39 cellular contexts compared by ENCODE assay signal in the genomic region with DNA sequence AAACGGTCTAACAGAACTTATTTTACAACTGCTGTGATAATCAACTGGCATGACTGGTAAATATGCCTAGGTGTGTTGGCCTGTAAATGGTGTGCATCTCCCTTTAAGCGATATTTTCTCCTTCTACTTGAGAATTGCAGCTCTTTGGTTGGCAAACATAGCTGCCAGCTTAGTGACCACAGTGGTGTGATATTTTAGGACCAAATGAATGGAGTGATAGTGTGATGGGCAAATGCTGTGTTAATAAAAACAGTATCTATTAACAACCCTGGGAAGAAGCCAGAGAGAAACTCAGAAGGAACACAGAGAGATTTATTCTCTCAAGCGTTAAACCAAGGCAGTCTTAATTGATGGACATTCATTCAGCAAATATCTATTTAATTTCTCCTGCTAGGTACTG.
"Had no signal": no experiment of that assay in that cellular context is flagged by ENCODE, and none has a peak within 500 bp of the region (broad histone marks: within the 10 kb centered on the region; RNA-seq: fewer than 3 reads in every experiment).

No MANE protein-coding gene starts in this region.

- H3K36me3 ChIP-seq: adrenal gland, ascending aorta, brain microvascular endothelial cell, breast epithelium, cardiac muscle cell had no signal

- H3K27ac Mint-ChIP-seq: activated naive CD4-positive, alpha-beta T cell treated with anti-CD3 and anti-CD28 coated beads for 36 hours; activated naive CD4-positive, alpha-beta T cell treated with anti-CD3 and anti-CD28 coated beads, Interleukin-2, amount 10 ng/mL, durations not matched to agents 7 days and 5 days; activated naive CD4-positive, alpha-beta T cell treated with anti-CD3 and anti-CD28 coated beads, Interleukin-2, amount 50 U/mL, for 24 hours; activated naive CD4-positive, alpha-beta T cell treated with anti-CD3 and anti-CD28 coated beads, Interleukin-2, amount 50 U/mL, for 72 hours; activated naive CD8-positive, alpha-beta T cell; activated naive CD8-positive, alpha-beta T cell treated with anti-CD3 and anti-CD28 coated beads for 36 hours; activated naive CD8-positive, alpha-beta T cell treated with anti-CD3 and anti-CD28 coated beads, Interleukin-2, amount 10 ng/mL, durations not matched to agents 7 days and 5 days; activated naive CD8-positive, alpha-beta T cell treated with anti-CD3 and anti-CD28 coated beads, Interleukin-2, amount 50 U/mL, for 24 hours; activated T-cell treated with anti-CD3 and anti-CD28 coated beads, Interleukin-2, amount 50 U/mL, for 24 hours; activated T-cell treated with anti-CD3 and anti-CD28 coated beads, Interleukin-2, amount 50 U/mL, for 72 hours; activated T-helper 1 cell treated with anti-CD3 and anti-CD28 coated beads, Interleukin-12 subunit alpha, Interleukin-12 subunit beta, Interleukin-2, Interleukin-4 antibody, amounts not matched to agents 30 ng/mL and 10 ng/mL and 1 ng/mL, durations not matched to agents 14 hours and 24 hours and 36 hours; activated T-helper 17 cell treated with anti-CD3 and anti-CD28 coated beads, Interleukin-2, amount 50 U/mL, for 72 hours; activated T-helper 2 cell treated with anti-CD3 and anti-CD28 coated beads, Interferon-gamma antibody, Interleukin-2, Interleukin-4, amounts not matched to agents 10 μg/mL and 5 μg/mL and 100 μg/mL, durations not matched to agents 14 hours and 24 hours and 36 hours had no signal

- DNase-seq: activated effector memory CD4-positive, alpha-beta T cell treated with anti-CD3 and anti-CD28 coated beads, Interleukin-2, amount 50 U/mL, for 16 hours; activated effector memory CD4-positive, alpha-beta T cell treated with Interleukin-2 at 50 U/mL for 16 hours; activated gamma-delta T cell; activated gamma-delta T cell treated with Interleukin-2 at 50 U/mL for 16 hours; activated naive CD4-positive, alpha-beta T cell; activated naive CD4-positive, alpha-beta T cell treated with anti-CD3 and anti-CD28 coated beads for 36 hours; activated naive CD4-positive, alpha-beta T cell treated with anti-CD3 and anti-CD28 coated beads, Interleukin-2, amount 10 ng/mL, durations not matched to agents 7 days and 5 days; activated naive CD4-positive, alpha-beta T cell treated with anti-CD3 and anti-CD28 coated beads, Interleukin-2, amount 50 U/mL, for 16 hours; activated naive CD4-positive, alpha-beta T cell treated with Interleukin-2 at 50 U/mL for 16 hours; activated naive CD8-positive, alpha-beta T cell treated with anti-CD3 and anti-CD28 coated beads for 36 hours; activated naive CD8-positive, alpha-beta T cell treated with anti-CD3 and anti-CD28 coated beads, Interleukin-2, amount 10 ng/mL, durations not matched to agents 7 days and 5 days; activated naive CD8-positive, alpha-beta T cell treated with anti-CD3 and anti-CD28 coated beads, Interleukin-2, amount 50 U/mL, for 24 hours; activated T-cell treated with anti-CD3 and anti-CD28 coated beads for 4 hours; activated T-cell treated with anti-CD3 and anti-CD28 coated beads, Interleukin-2, amount 50 U/mL, for 1 hour; activated T-cell treated with anti-CD3 and anti-CD28 coated beads, Interleukin-2, amount 50 U/mL, for 24 hours; activated T-cell treated with anti-CD3 and anti-CD28 coated beads, Interleukin-2, amount 50 U/mL, for 4 hours; activated T-cell treated with anti-CD3 and anti-CD28 coated beads, Interleukin-2, amount 50 U/mL, for 48 hours; activated T-cell treated with anti-CD3 and anti-CD28 coated beads, Interleukin-2, amount 50 U/mL, for 72 hours; adrenal gland; amniotic stem cell; amygdala; anterior cingulate cortex; aorta; body of pancreas; brain microvascular endothelial cell; caudate nucleus; central memory CD4-positive, alpha-beta T cell; cerebellar nuclear complex had no signal

- H3K27ac ChIP-seq: adrenal gland, ascending aorta, body of pancreas, brain microvascular endothelial cell, breast epithelium, cardiac muscle cell had no signal

- H3K4me1 Mint-ChIP-seq: activated naive CD4-positive, alpha-beta T cell treated with anti-CD3 and anti-CD28 coated beads, Interleukin-2, amount 10 ng/mL, durations not matched to agents 7 days and 5 days; activated naive CD4-positive, alpha-beta T cell treated with anti-CD3 and anti-CD28 coated beads, Interleukin-2, amount 50 U/mL, for 24 hours; activated naive CD8-positive, alpha-beta T cell treated with anti-CD3 and anti-CD28 coated beads for 36 hours; activated naive CD8-positive, alpha-beta T cell treated with anti-CD3 and anti-CD28 coated beads, Interleukin-2, amount 10 ng/mL, durations not matched to agents 7 days and 5 days; activated naive CD8-positive, alpha-beta T cell treated with anti-CD3 and anti-CD28 coated beads, Interleukin-2, amount 50 U/mL, for 24 hours; activated T-helper 17 cell treated with anti-CD3 and anti-CD28 coated beads, Interleukin-2, amount 50 U/mL, for 72 hours; central memory CD8-positive, alpha-beta T cell had no signal

- ATAC-seq: activated naive CD4-positive, alpha-beta T cell treated with anti-CD3 and anti-CD28 coated beads, Interleukin-2, amount 50 U/mL, for 72 hours; activated naive CD8-positive, alpha-beta T cell treated with anti-CD3 and anti-CD28 coated beads, Interleukin-2, amount 50 U/mL, for 24 hours; activated T-cell treated with anti-CD3 and anti-CD28 coated beads, Interleukin-2, amount 50 U/mL, for 4 hours; activated T-cell treated with anti-CD3 and anti-CD28 coated beads, Interleukin-2, amount 50 U/mL, for 72 hours; activated T-helper 17 cell treated with anti-CD3 and anti-CD28 coated beads, Interleukin-2, amount 50 U/mL, for 72 hours; body of pancreas had no signal

- H3K36me3 Mint-ChIP-seq: activated naive CD4-positive, alpha-beta T cell treated with anti-CD3 and anti-CD28 coated beads, Interleukin-2, amount 10 ng/mL, durations not matched to agents 7 days and 5 days; activated naive CD4-positive, alpha-beta T cell treated with anti-CD3 and anti-CD28 coated beads, Interleukin-2, amount 50 U/mL, for 24 hours; activated naive CD4-positive, alpha-beta T cell treated with anti-CD3 and anti-CD28 coated beads, Interleukin-2, amount 50 U/mL, for 72 hours; activated naive CD8-positive, alpha-beta T cell; activated naive CD8-positive, alpha-beta T cell treated with anti-CD3 and anti-CD28 coated beads for 36 hours; activated naive CD8-positive, alpha-beta T cell treated with anti-CD3 and anti-CD28 coated beads, Interleukin-2, amount 10 ng/mL, durations not matched to agents 7 days and 5 days; brain had no signal

- H3K9me3 Mint-ChIP-seq: activated naive CD4-positive, alpha-beta T cell treated with anti-CD3 and anti-CD28 coated beads for 36 hours; activated naive CD4-positive, alpha-beta T cell treated with anti-CD3 and anti-CD28 coated beads, Interleukin-2, amount 10 ng/mL, durations not matched to agents 7 days and 5 days; activated naive CD4-positive, alpha-beta T cell treated with anti-CD3 and anti-CD28 coated beads, Interleukin-2, amount 50 U/mL, for 24 hours; activated naive CD4-positive, alpha-beta T cell treated with anti-CD3 and anti-CD28 coated beads, Interleukin-2, amount 50 U/mL, for 72 hours; activated naive CD8-positive, alpha-beta T cell treated with anti-CD3 and anti-CD28 coated beads for 36 hours; activated naive CD8-positive, alpha-beta T cell treated with anti-CD3 and anti-CD28 coated beads, Interleukin-2, amount 10 ng/mL, durations not matched to agents 7 days and 5 days; activated naive CD8-positive, alpha-beta T cell treated with anti-CD3 and anti-CD28 coated beads, Interleukin-2, amount 50 U/mL, for 24 hours; activated T-cell treated with anti-CD3 and anti-CD28 coated beads, Interleukin-2, amount 50 U/mL, for 24 hours; activated T-cell treated with anti-CD3 and anti-CD28 coated beads, Interleukin-2, amount 50 U/mL, for 4 hours; activated T-cell treated with anti-CD3 and anti-CD28 coated beads, Interleukin-2, amount 50 U/mL, for 72 hours; activated T-helper 1 cell treated with anti-CD3 and anti-CD28 coated beads, Interleukin-12 subunit alpha, Interleukin-12 subunit beta, Interleukin-2, Interleukin-4 antibody, amounts not matched to agents 30 ng/mL and 10 ng/mL and 1 ng/mL, durations not matched to agents 14 hours and 24 hours and 36 hours; activated T-helper 17 cell treated with anti-CD3 and anti-CD28 coated beads, Interleukin-2, amount 50 U/mL, for 72 hours; activated T-helper 2 cell treated with anti-CD3 and anti-CD28 coated beads, Interferon-gamma antibody, Interleukin-2, Interleukin-4, amounts not matched to agents 10 μg/mL and 5 μg/mL and 100 μg/mL, durations not matched to agents 14 hours and 24 hours and 36 hours; brain; central memory CD8-positive, alpha-beta T cell had no signal

- H3K4me3 ChIP-seq: adrenal gland, ascending aorta, body of pancreas, breast epithelium, cardiac muscle cell had no signal

- H3K4me1 ChIP-seq: adrenal gland, ascending aorta, body of pancreas, breast epithelium had no signal

- H3K27me3 Mint-ChIP-seq: brain had no signal

- H3K4me3 Mint-ChIP-seq: activated naive CD4-positive, alpha-beta T cell treated with anti-CD3 and anti-CD28 coated beads for 36 hours; activated naive CD4-positive, alpha-beta T cell treated with anti-CD3 and anti-CD28 coated beads, Interleukin-2, amount 10 ng/mL, durations not matched to agents 7 days and 5 days; activated naive CD4-positive, alpha-beta T cell treated with anti-CD3 and anti-CD28 coated beads, Interleukin-2, amount 50 U/mL, for 24 hours; activated naive CD8-positive, alpha-beta T cell; activated naive CD8-positive, alpha-beta T cell treated with anti-CD3 and anti-CD28 coated beads for 36 hours; activated naive CD8-positive, alpha-beta T cell treated with anti-CD3 and anti-CD28 coated beads, Interleukin-2, amount 10 ng/mL, durations not matched to agents 7 days and 5 days; activated naive CD8-positive, alpha-beta T cell treated with anti-CD3 and anti-CD28 coated beads, Interleukin-2, amount 50 U/mL, for 24 hours; activated T-cell treated with anti-CD3 and anti-CD28 coated beads, Interleukin-2, amount 50 U/mL, for 24 hours; activated T-cell treated with anti-CD3 and anti-CD28 coated beads, Interleukin-2, amount 50 U/mL, for 4 hours; activated T-cell treated with anti-CD3 and anti-CD28 coated beads, Interleukin-2, amount 50 U/mL, for 72 hours; activated T-helper 1 cell treated with anti-CD3 and anti-CD28 coated beads, Interleukin-12 subunit alpha, Interleukin-12 subunit beta, Interleukin-2, Interleukin-4 antibody, amounts not matched to agents 30 ng/mL and 10 ng/mL and 1 ng/mL, durations not matched to agents 14 hours and 24 hours and 36 hours; activated T-helper 17 cell treated with anti-CD3 and anti-CD28 coated beads, Interleukin-2, amount 50 U/mL, for 72 hours; brain; central memory CD8-positive, alpha-beta T cell had no signal

- H3K27me3 ChIP-seq: adrenal gland, ascending aorta, body of pancreas, brain microvascular endothelial cell, breast epithelium, cardiac muscle cell had no signal

- H3K9me3 ChIP-seq: adrenal gland, ascending aorta, body of pancreas, breast epithelium had no signal
